In genomic region chr10:71319042-71319799, GRCh38 we compare ENCODE assay signal across 1 cellular context.
TF ChIP-seq lines count a peak whose summit lies in the region.

TSS of gene SLC29A3 (plus strand) at chr10:71319259. CDS start at chr10:71319310, 51 bp downstream.

TF ChIP-seq in HepG2, 621 proteins besides CTCF, POLR2A, EP300 and RAD21 (continued from another document and continues in another):
- TF ChIP-seq ZBTB10 (CRISPR knock-in tag; IDR thresholded peaks at IDR 0.05; ENCODE audit: borderline replicate concordance) (no peak), ZNF274 (CRISPR knock-in tag; IDR thresholded peaks at IDR 0.05) (peak; percentile 63; the same call in 1 of the 2 replicates), TSC22D2 (CRISPR knock-in tag; IDR thresholded peaks at IDR 0.05; ENCODE audit: borderline replicate concordance) (no peak), HDAC2 (CRISPR knock-in tag; IDR thresholded peaks at IDR 0.05) (peak; percentile 51; the same call in 1 of the 2 replicates), PHF20 (CRISPR knock-in tag; IDR thresholded peaks at IDR 0.05) (no peak), NR1H2 (CRISPR knock-in tag; IDR thresholded peaks at IDR 0.05; ENCODE audit: borderline replicate concordance, low read depth) (no peak), ZNF749 (CRISPR knock-in tag; IDR thresholded peaks at IDR 0.05; ENCODE audit: borderline replicate concordance) (0 out of 2 replicates have a peak, but pooled peaks have one; percentile 20), PHF8 (CRISPR knock-in tag; IDR thresholded peaks at IDR 0.05) (peak; percentile 33; the same call in 1 of the 2 replicates), TOPORS (CRISPR knock-in tag; IDR thresholded peaks at IDR 0.05) (0 out of 2 replicates have a peak, but pooled peaks have one; percentile 42), ZNF850 (CRISPR knock-in tag; conservative IDR thresholded peaks at IDR 0.05) (no peak), ZNF768 (CRISPR knock-in tag; IDR thresholded peaks at IDR 0.05) (peak; percentile 78), ZNF788 (CRISPR knock-in tag; IDR thresholded peaks at IDR 0.05; ENCODE audit: borderline replicate concordance) (peak; percentile 81; the same call in 1 of the 2 replicates), FLYWCH1 (CRISPR knock-in tag; IDR thresholded peaks at IDR 0.05) (no peak), ZNF432 (CRISPR knock-in tag; IDR thresholded peaks at IDR 0.05; ENCODE audit: borderline replicate concordance) (no peak), NCOR1 (IDR thresholded peaks at IDR 0.05; ENCODE audit: borderline replicate concordance, low read length) (no peak), HNF4A (CRISPR knock-in tag; IDR thresholded peaks at IDR 0.05) (no peak), MAFG (CRISPR knock-in tag; IDR thresholded peaks at IDR 0.05) (no peak), ZNF407 (CRISPR knock-in tag; IDR thresholded peaks at IDR 0.05; ENCODE audit: not compliant biosample characterization) (no peak), GPBP1L1 (CRISPR knock-in tag; IDR thresholded peaks at IDR 0.05) (no peak), ZNF703 (CRISPR knock-in tag; IDR thresholded peaks at IDR 0.05; ENCODE audit: borderline replicate concordance) (no peak), ZNF3 (CRISPR knock-in tag; IDR thresholded peaks at IDR 0.05) (no peak), ZFP37 (CRISPR knock-in tag; IDR thresholded peaks at IDR 0.05; ENCODE audit: borderline replicate concordance) (no peak), U2AF2 (IDR thresholded peaks at IDR 0.05; ENCODE audit: low read depth, low read length) (no peak), ZNF598 (CRISPR knock-in tag; IDR thresholded peaks at IDR 0.05; ENCODE audit: borderline replicate concordance) (no peak; the same call in 1 of the 2 replicates), RNF219 (CRISPR knock-in tag; IDR thresholded peaks at IDR 0.05) (no peak), ZNF891 (CRISPR knock-in tag; IDR thresholded peaks at IDR 0.05) (no peak), RARA (CRISPR knock-in tag; IDR thresholded peaks at IDR 0.05) (no peak; the same call in 1 of the 2 replicates), MIER3 (CRISPR knock-in tag; IDR thresholded peaks at IDR 0.05; ENCODE audit: borderline replicate concordance) (0 out of 2 replicates have a peak, but pooled peaks have one; percentile 14), HES4 (CRISPR knock-in tag; IDR thresholded peaks at IDR 0.05; ENCODE audit: borderline replicate concordance) (no peak), THAP7 (CRISPR knock-in tag; IDR thresholded peaks at IDR 0.05) (peak; percentile 56; the same call in 1 of the 2 replicates), ZKSCAN8 (CRISPR knock-in tag; IDR thresholded peaks at IDR 0.05; ENCODE audit: borderline replicate concordance) (no peak), ZNF276 (CRISPR knock-in tag; IDR thresholded peaks at IDR 0.05; ENCODE audit: low read depth) (no peak), ELF4 (CRISPR knock-in tag; IDR thresholded peaks at IDR 0.05; ENCODE audit: borderline replicate concordance) (no peak), REXO4 (CRISPR knock-in tag; IDR thresholded peaks at IDR 0.05; ENCODE audit: borderline replicate concordance) (no peak), ATF1 (CRISPR knock-in tag; IDR thresholded peaks at IDR 0.05) (no peak)
- TF ChIP-seq, protein P1, sequence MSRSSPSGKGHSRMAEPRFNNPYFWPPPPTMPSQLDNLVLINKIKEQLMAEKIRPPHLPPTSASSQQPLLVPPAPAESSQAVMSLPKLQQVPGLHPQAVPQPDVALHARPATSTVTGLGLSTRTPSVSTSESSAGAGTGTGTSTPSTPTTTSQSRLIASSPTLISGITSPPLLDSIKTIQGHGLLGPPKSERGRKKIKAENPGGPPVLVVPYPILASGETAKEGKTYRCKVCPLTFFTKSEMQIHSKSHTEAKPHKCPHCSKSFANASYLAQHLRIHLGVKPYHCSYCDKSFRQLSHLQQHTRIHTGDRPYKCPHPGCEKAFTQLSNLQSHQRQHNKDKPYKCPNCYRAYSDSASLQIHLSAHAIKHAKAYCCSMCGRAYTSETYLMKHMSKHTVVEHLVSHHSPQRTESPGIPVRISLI (CRISPR knock-in tag; IDR thresholded peaks at IDR 0.05; ENCODE audit: borderline replicate concordance) = peak; percentile 21; the same call in 1 of the 2 replicates
- TF ChIP-seq, protein P2, sequence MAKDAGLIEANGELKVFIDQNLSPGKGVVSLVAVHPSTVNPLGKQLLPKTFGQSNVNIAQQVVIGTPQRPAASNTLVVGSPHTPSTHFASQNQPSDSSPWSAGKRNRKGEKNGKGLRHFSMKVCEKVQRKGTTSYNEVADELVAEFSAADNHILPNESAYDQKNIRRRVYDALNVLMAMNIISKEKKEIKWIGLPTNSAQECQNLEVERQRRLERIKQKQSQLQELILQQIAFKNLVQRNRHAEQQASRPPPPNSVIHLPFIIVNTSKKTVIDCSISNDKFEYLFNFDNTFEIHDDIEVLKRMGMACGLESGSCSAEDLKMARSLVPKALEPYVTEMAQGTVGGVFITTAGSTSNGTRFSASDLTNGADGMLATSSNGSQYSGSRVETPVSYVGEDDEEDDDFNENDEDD (CRISPR knock-in tag; IDR thresholded peaks at IDR 0.05; ENCODE audit: borderline replicate concordance) = no peak; the same call in 1 of the 2 replicates
- TF ChIP-seq, protein P3, sequence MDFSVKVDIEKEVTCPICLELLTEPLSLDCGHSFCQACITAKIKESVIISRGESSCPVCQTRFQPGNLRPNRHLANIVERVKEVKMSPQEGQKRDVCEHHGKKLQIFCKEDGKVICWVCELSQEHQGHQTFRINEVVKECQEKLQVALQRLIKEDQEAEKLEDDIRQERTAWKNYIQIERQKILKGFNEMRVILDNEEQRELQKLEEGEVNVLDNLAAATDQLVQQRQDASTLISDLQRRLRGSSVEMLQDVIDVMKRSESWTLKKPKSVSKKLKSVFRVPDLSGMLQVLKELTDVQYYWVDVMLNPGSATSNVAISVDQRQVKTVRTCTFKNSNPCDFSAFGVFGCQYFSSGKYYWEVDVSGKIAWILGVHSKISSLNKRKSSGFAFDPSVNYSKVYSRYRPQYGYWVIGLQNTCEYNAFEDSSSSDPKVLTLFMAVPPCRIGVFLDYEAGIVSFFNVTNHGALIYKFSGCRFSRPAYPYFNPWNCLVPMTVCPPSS (IDR thresholded peaks at IDR 0.05) = no peak
